18 cellular contexts compared by ENCODE assay signal in the genomic region with DNA sequence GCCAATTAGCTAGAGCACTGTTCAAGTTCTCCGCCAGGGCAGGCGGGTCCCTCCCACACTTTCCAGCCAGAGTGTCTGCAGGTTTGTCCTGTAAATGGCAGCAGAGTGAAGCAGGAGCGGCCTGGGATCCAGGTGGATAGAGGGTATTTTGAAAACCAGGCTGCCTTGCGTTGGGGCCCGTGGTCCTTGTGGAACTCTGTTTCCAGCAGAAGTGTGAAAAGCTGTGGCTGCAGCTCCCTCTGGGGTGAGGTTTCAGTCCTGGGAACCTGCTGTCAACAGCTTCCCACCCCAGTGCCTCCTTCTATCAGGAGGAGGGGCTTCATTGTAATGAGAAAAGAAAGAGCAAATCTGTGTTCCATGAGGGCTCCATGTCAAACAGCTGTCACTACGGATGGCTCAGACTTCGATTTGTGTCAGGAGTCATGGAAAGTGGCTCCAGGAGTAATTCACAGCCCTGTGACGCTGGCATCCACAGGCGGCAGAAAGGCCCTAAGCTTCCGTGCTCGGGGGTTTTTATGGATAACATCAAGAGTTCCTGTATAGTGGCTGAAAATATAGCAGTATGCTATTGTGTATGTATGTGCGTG.
"Had no signal": no experiment of that assay in that cellular context is flagged by ENCODE, and none has a peak within 500 bp of the region (broad histone marks: within the 10 kb centered on the region; RNA-seq: fewer than 3 reads in every experiment).

No MANE protein-coding gene starts in this region.

- H3K27me3 ChIP-seq: brain microvascular endothelial cell, foreskin keratinocyte had no signal

- H3K27ac Mint-ChIP-seq: activated B cell treated with CpG ODN at 0.5 μM for 24 hours; activated CD4-positive, alpha-beta T cell treated with anti-CD3 and anti-CD28 coated beads, Interleukin-2, amount 10 ng/mL, durations not matched to agents 24 days and 14 days; activated naive CD8-positive, alpha-beta T cell; activated T-cell treated with anti-CD3 and anti-CD28 coated beads, Interleukin-2, amount 50 U/mL, for 72 hours; stimulated activated memory B cell treated with anti-CD40 and anti-IgM and Interleukin-4, amounts not matched to agents 10 μg/mL and 1 μg/mL and 100 μg/mL, for 72 hours had no signal

- H3K4me3 ChIP-seq: lung had no signal

- H3K4me1 ChIP-seq: foreskin keratinocyte had no signal

- H3K27ac ChIP-seq: brain microvascular endothelial cell, foreskin keratinocyte had no signal

- H3K27me3 Mint-ChIP-seq: activated B cell treated with CpG ODN at 0.5 μM for 24 hours; activated CD4-positive, alpha-beta T cell treated with anti-CD3 and anti-CD28 coated beads, Interleukin-2, amount 10 ng/mL, durations not matched to agents 24 days and 14 days; activated naive CD8-positive, alpha-beta T cell; stimulated activated memory B cell treated with anti-CD40 and anti-IgM and Interleukin-4, amounts not matched to agents 10 μg/mL and 1 μg/mL and 100 μg/mL, for 72 hours had no signal

- DNase-seq: activated B cell treated with CpG ODN at 0.5 μM for 24 hours; activated CD4-positive, alpha-beta T cell treated with anti-CD3 and anti-CD28 coated beads, Interleukin-2, amount 10 ng/mL, durations not matched to agents 24 days and 14 days; activated CD8-positive, alpha-beta memory T cell treated with anti-CD3 and anti-CD28 coated beads, Interleukin-2, amount 50 U/mL, for 48 hours; activated gamma-delta T cell treated with Interleukin-2 at 50 U/mL for 16 hours; activated T-cell treated with anti-CD3 and anti-CD28 coated beads, Interleukin-2, amount 50 U/mL, for 72 hours; amygdala; brain microvascular endothelial cell; cerebellar nuclear complex; effector memory CD4-positive, alpha-beta T cell; foreskin keratinocyte; left cardiac atrium; midbrain; posterior cingulate gyrus; stimulated activated CD4-positive, alpha-beta T cell treated with anti-CD3 and anti-CD28 coated beads, Interleukin-2, amount 100 ng/mL, for 48 hours; T-helper 2 cell had no signal

- ATAC-seq: activated T-cell treated with anti-CD3 and anti-CD28 coated beads, Interleukin-2, amount 50 U/mL, for 72 hours; foreskin keratinocyte; left cardiac atrium; stimulated activated memory B cell treated with anti-CD40 and anti-IgM and Interleukin-4, amounts not matched to agents 10 μg/mL and 1 μg/mL and 100 μg/mL, for 72 hours had no signal

- H3K4me1 Mint-ChIP-seq: activated B cell treated with CpG ODN at 0.5 μM for 24 hours; activated CD4-positive, alpha-beta T cell treated with anti-CD3 and anti-CD28 coated beads, Interleukin-2, amount 10 ng/mL, durations not matched to agents 24 days and 14 days; stimulated activated memory B cell treated with anti-CD40 and anti-IgM and Interleukin-4, amounts not matched to agents 10 μg/mL and 1 μg/mL and 100 μg/mL, for 72 hours had no signal

- H3K36me3 Mint-ChIP-seq: activated naive CD8-positive, alpha-beta T cell; stimulated activated memory B cell treated with anti-CD40 and anti-IgM and Interleukin-4, amounts not matched to agents 10 μg/mL and 1 μg/mL and 100 μg/mL, for 72 hours had no signal

- H3K36me3 ChIP-seq: brain microvascular endothelial cell had no signal

- H3K4me3 Mint-ChIP-seq: activated B cell treated with CpG ODN at 0.5 μM for 24 hours; activated CD4-positive, alpha-beta T cell treated with anti-CD3 and anti-CD28 coated beads, Interleukin-2, amount 10 ng/mL, durations not matched to agents 24 days and 14 days; activated naive CD8-positive, alpha-beta T cell; activated T-cell treated with anti-CD3 and anti-CD28 coated beads, Interleukin-2, amount 50 U/mL, for 72 hours; stimulated activated memory B cell treated with anti-CD40 and anti-IgM and Interleukin-4, amounts not matched to agents 10 μg/mL and 1 μg/mL and 100 μg/mL, for 72 hours had no signal

- H3K9me3 Mint-ChIP-seq: activated CD4-positive, alpha-beta T cell treated with anti-CD3 and anti-CD28 coated beads, Interleukin-2, amount 10 ng/mL, durations not matched to agents 24 days and 14 days; stimulated activated memory B cell treated with anti-CD40 and anti-IgM and Interleukin-4, amounts not matched to agents 10 μg/mL and 1 μg/mL and 100 μg/mL, for 72 hours had no signal
